8 cellular contexts compared by ENCODE assay signal in the genomic region with DNA sequence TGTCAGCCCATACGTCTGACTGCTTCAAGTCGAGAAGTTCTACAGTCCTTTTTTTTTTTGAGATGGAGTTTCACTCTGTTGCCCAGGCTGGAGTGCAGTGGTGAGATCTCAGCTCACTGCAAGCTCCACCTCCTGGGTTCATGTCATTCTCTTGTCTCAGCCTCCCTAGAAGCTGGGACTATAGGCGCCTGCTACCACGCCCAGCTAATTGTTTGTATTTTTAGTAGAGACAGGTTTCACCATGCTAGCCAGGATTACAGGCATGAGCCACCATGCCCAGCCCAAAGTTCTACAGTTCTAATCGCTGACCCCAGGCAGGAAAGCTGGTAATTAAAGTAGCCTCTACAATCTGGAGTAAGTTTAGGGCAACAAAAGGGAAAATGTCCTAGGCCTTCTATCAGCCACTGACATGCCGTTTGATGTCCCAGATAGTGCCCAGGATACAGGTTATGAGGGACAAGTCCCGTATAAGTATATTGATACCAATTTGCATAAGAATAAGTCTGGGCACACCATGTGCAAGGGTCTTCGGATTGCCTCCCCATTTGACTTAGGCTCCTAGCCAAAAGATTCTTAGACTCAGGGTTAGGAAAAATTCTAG.
DNase-seq lines count a peak whose midpoint lies in the region; ATAC-seq and TF ChIP-seq lines count a peak whose summit lies in the region.

No MANE protein-coding gene starts in this region.

- no peak for TF ChIP-seq CTCF in GM06990 (IDR thresholded peaks at IDR 0.05; ENCODE audit: insufficient read depth, low read length, poor library complexity, severe bottlenecking)
- TF ChIP-seq CTCF in BE2C (IDR thresholded peaks at IDR 0.05; ENCODE audit: low read depth, low read length), result no peak

- H3K4me3 ChIP-seq in GM06990 (replicated peaks; ENCODE audit: low read depth, low read length) (peak overlapping the region; percentile 82), Karpas-422 (ENCODE audit: low read length) (peak overlapping the region; percentile 72), muscle layer of colon (ENCODE audit: low read depth in 1 of 2, low read length in 2 of 2) (peak overlapping the region; percentile 26 to 82), BE2C (ENCODE audit: low read depth, low read length) (no peak overlapping the region)

- H4K20me1 ChIP-seq in Karpas-422 (ENCODE audit: insufficient read depth, low read depth, low read length), result no peaks in the 10 kb centered on the region

- H3K36me3 ChIP-seq in GM06990 (ENCODE audit: control insufficient read depth, insufficient read depth, low read length) (no peaks in the 10 kb centered on the region; the same call in 1 of the 2 replicates), Karpas-422 (ENCODE audit: insufficient read depth, low read length) (no peaks in the 10 kb centered on the region), muscle layer of colon (ENCODE audit: insufficient read depth, low read length) (no peaks in the 10 kb centered on the region), BE2C (no peaks in the 10 kb centered on the region)

- H3K9ac ChIP-seq in Karpas-422 (ENCODE audit: low read length) (peak overlapping the region; percentile 74), muscle layer of colon (ENCODE audit: low read length) (no peak overlapping the region)

- DNase-seq in GM06990 (ENCODE audit: extremely low read depth, insufficient read length), result no peak
- peak; percentile 41 for DNase-seq in Karpas-422
- peak; percentile 18 to 19 for DNase-seq in activated CD4-positive, alpha-beta T cell treated with anti-CD3 and anti-CD28 coated beads for 4 hours
- no peak for DNase-seq in NCI-H510A (lab: John Stamatoyannopoulos, UW)
- DNase-seq in BE2C, result no peak

- H3K9me3 ChIP-seq in Karpas-422 (ENCODE audit: low read length) (no peaks in the 10 kb centered on the region), muscle layer of colon (ENCODE audit: low read length) (no peaks in the 10 kb centered on the region), BE2C (peaks cover 5% of the 10 kb centered on the region)

- H3K4me2 ChIP-seq in Karpas-422 (ENCODE audit: low read depth, low read length, poor library complexity, severe bottlenecking), result peak overlapping the region; percentile 88

- H3K27ac ChIP-seq in Karpas-422 (ENCODE audit: low read length), result no peak overlapping the region
- no peak overlapping the region for H3K27ac ChIP-seq in muscle layer of colon (ENCODE audit: low read depth, low read length)

- no peaks in the 10 kb centered on the region for H3K9me2 ChIP-seq in Karpas-422 (replicated peaks; ENCODE audit: insufficient read depth, low read length)

- H3K4me1 ChIP-seq in Karpas-422 (ENCODE audit: low read length), result peaks cover 21% of the 10 kb centered on the region
- no peaks in the 10 kb centered on the region for H3K4me1 ChIP-seq in muscle layer of colon (ENCODE audit: insufficient read depth, low read length)
- H3K4me1 ChIP-seq in BE2C, result no peaks in the 10 kb centered on the region

- H3K27me3 ChIP-seq in GM06990 (replicated peaks; ENCODE audit: control insufficient read depth, insufficient read depth, low read length) (no peaks in the 10 kb centered on the region), Karpas-422 (ENCODE audit: low read length) (no peaks in the 10 kb centered on the region), muscle layer of colon (ENCODE audit: control insufficient read depth in 1 of 2, insufficient read depth in 2 of 2, low read length in 2 of 2) (no peaks in the 10 kb centered on the region), BE2C (no peaks in the 10 kb centered on the region)

- H3K79me2 ChIP-seq in Karpas-422 (ENCODE audit: low read length), result no peaks in the 10 kb centered on the region

- peak overlapping the region; percentile 97 for H2AFZ ChIP-seq in Karpas-422 (ENCODE audit: low read length)

- ATAC-seq in GM21528 (IDR thresholded peaks at IDR 0.05; ENCODE audit: low FRiP score, unreplicated experiment) (peak; percentile 58), HG03135 (IDR thresholded peaks at IDR 0.05; ENCODE audit: unreplicated experiment) (no peak)

Comparison
In these comparisons a context has a peak if more than half of its experiments do, and no peak if none do; other contexts are left out.
1. DNase-seq: peak in Karpas-422 (single experiment) and activated CD4-positive, alpha-beta T cell treated with anti-CD3 and anti-CD28 coated beads for 4 hours (2 of 2); none in GM06990 (single experiment), NCI-H510A (single experiment) and BE2C (single experiment).